ENCODE assay signal across 7 cellular contexts in genomic region chr7:155815332-155816191, GRCh38. TPM values are rescaled to one million over a fixed set of nuclear protein-coding genes. Genes with fewer than 3 reads are reported as not detected.
DNase-seq lines count a peak whose midpoint lies in the region; ATAC-seq and TF ChIP-seq lines count a peak whose summit lies in the region.

No MANE protein-coding gene starts in this region.

- H3K4me3 ChIP-seq in GM06990 (replicated peaks; ENCODE audit: low read depth, low read length) (no peak overlapping the region), HL-60 (replicated peaks; ENCODE audit: insufficient read depth, low read length) (no peak overlapping the region)

- H3K27ac ChIP-seq in HL-60 (replicated peaks): no peak overlapping the region

- ATAC-seq in GM21390 (IDR thresholded peaks at IDR 0.05; ENCODE audit: unreplicated experiment) (peak; percentile 92), activated B cell treated with CpG ODN at 0.5 μM for 24 hours (ENCODE audit: low read depth) (peak; percentile 82)

- peak overlapping the region; percentile 49 for H3K4me3 Mint-ChIP-seq in activated B cell treated with CpG ODN at 0.5 μM for 24 hours
- H3K4me3 Mint-ChIP-seq in mesothelial cell of epicardium: no peak overlapping the region

- peaks cover 11% of the 10 kb centered on the region for H3K4me1 Mint-ChIP-seq in activated B cell treated with CpG ODN at 0.5 μM for 24 hours
- peaks cover 15% of the 10 kb centered on the region for H3K4me1 Mint-ChIP-seq in mesothelial cell of epicardium

- TF ChIP-seq CTCF in GM06990 (IDR thresholded peaks at IDR 0.05; ENCODE audit: insufficient read depth, low read length, poor library complexity, severe bottlenecking) (peak; percentile 94), HL-60 (IDR thresholded peaks at IDR 0.05; ENCODE audit: insufficient read depth, low read length) (peak; percentile 74), activated B cell treated with CpG ODN at 0.5 μM for 24 hours (IDR thresholded peaks at IDR 0.05) (no peak), mesothelial cell of epicardium (IDR thresholded peaks at IDR 0.05; ENCODE audit: unreplicated experiment) (peak; percentile 49)

- no peaks in the 10 kb centered on the region for H3K9me3 Mint-ChIP-seq in activated B cell treated with CpG ODN at 0.5 μM for 24 hours
- H3K9me3 Mint-ChIP-seq in mesothelial cell of epicardium: no peaks in the 10 kb centered on the region

- H3K36me3 ChIP-seq in GM06990 (ENCODE audit: control insufficient read depth, insufficient read depth, low read length): no peaks in the 10 kb centered on the region

- intact Hi-C loops in activated B cell treated with CpG ODN at 0.5 μM for 24 hours (cut with micrococcal nuclease): loop anchor here (1.0 kb wide), 1 partner anchor 1002 kb away; no protein-coding TSS in a partner anchor

- H3K27me3 ChIP-seq in GM06990 (replicated peaks; ENCODE audit: control insufficient read depth, insufficient read depth, low read length): peaks cover 3% of the 10 kb centered on the region
- H3K27me3 ChIP-seq in HL-60 (ENCODE audit: insufficient read depth, poor library complexity, severe bottlenecking): peaks cover 34% of the 10 kb centered on the region

- DNase-seq in GM06990 (ENCODE audit: extremely low read depth, insufficient read length): peak; percentile 47
- peak in 1 of 2 experiments; percentile 59 for DNase-seq in HL-60 (ENCODE audit: low read depth in 1 of 2, low spot score in 1 of 2)
- peak; percentile 46 for DNase-seq in activated B cell treated with CpG ODN at 0.5 μM for 24 hours
- DNase-seq in central memory CD4-positive, alpha-beta T cell: peak; percentile 23
- peak in 1 of 2 experiments; percentile 76 for DNase-seq in mesothelial cell of epicardium (ENCODE audit: low spot score in 2 of 2, unreplicated experiment in 2 of 2)
- DNase-seq in superior temporal gyrus (ENCODE audit: extremely low spot score): peak; percentile 33

- H3K36me3 Mint-ChIP-seq in activated B cell treated with CpG ODN at 0.5 μM for 24 hours (ENCODE audit: low read depth): no peaks in the 10 kb centered on the region
- peaks cover 1% of the 10 kb centered on the region for H3K36me3 Mint-ChIP-seq in mesothelial cell of epicardium

- H3K27ac Mint-ChIP-seq in activated B cell treated with CpG ODN at 0.5 μM for 24 hours (no peak overlapping the region), mesothelial cell of epicardium (no peak overlapping the region)

- H3K27me3 Mint-ChIP-seq in activated B cell treated with CpG ODN at 0.5 μM for 24 hours: peaks cover 55% of the 10 kb centered on the region
- H3K27me3 Mint-ChIP-seq in mesothelial cell of epicardium (ENCODE audit: low read depth): peaks cover 93% of the 10 kb centered on the region

- CTCF ChIA-PET in activated B cell treated with CpG ODN at 0.5 μM for 24 hours (lab: Charles Lee): no interaction called here

- POLR2A ChIA-PET in activated B cell treated with CpG ODN at 0.5 μM for 24 hours (lab: Charles Lee): no interaction called here

RNA-seq across cellular contexts. Expression of gene SHH, which starts 3.3 kb away (rescaled TPM):
- total RNA-seq in activated B cell treated with CpG ODN at 0.5 μM for 24 hours (not detected in 2 replicates), mesothelial cell of epicardium (0.58 to 0.75 TPM (median 0.73 TPM) in 3 replicates)
